14 cellular contexts compared by ENCODE assay signal in the genomic region with DNA sequence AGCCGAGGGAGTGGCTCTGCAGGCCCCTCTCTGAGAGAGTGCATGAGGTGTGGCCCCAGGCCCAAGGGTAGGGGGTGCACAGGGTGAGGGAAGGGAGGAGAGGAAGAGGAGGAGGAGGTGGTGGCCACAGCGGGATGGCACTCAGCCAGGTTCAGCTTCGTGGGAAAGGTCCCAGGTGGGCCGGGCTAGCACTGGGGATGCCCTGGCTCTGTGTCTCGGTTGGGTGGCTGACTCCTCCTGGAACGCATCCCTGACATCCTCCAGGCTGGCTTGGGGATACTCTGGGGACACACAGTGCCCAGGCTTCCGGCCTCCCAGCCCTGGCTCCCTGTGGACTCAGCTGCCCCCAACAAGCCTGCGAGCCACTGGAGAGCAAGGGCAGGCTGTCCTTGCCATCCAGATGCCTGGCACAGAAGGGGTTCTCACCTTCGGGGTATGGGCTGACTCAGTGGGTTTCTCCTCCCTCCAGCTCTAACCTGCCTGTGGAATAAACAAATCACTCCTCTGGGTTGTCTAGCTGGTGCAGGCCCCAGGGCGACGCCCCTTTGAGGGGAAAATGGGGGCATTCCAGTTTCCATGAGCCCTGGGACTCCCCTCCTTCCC. TPM values are rescaled to one million over a fixed set of nuclear protein-coding genes. Genes with fewer than 3 reads are reported as not detected.
DNase-seq lines count a peak whose midpoint lies in the region; ATAC-seq and TF ChIP-seq lines count a peak whose summit lies in the region.
"Had no signal": no experiment of that assay in that cellular context is flagged by ENCODE, and none has a peak within 500 bp of the region (broad histone marks: within the 10 kb centered on the region; RNA-seq: fewer than 3 reads in every experiment).

No MANE protein-coding gene starts in this region.

- H3K27ac ChIP-seq in GM23338 (ENCODE audit: low read depth), result no peak overlapping the region
- H3K27ac ChIP-seq: ascending aorta, SK-N-MC, thoracic aorta had no signal

- TF ChIP-seq CTCF in GM23338 (conservative IDR thresholded peaks at IDR 0.05; ENCODE audit: low read depth in 2 of 2) (no peak), BE2C (IDR thresholded peaks at IDR 0.05; ENCODE audit: low read depth, low read length) (no peak)

- ATAC-seq in GM23338, result no peak
- ATAC-seq in effector memory CD8-positive, alpha-beta T cell (replicated peaks), result peak; percentile 23
- no peak for ATAC-seq in HG02970 (IDR thresholded peaks at IDR 0.05; ENCODE audit: low FRiP score, unreplicated experiment)

- H3K4me3 Mint-ChIP-seq in GM23338, result no peak overlapping the region
- H3K4me3 Mint-ChIP-seq in activated CD4-positive, alpha-beta T cell treated with anti-CD3 and anti-CD28 coated beads, Interleukin-2, amount 10 ng/mL, durations not matched to agents 24 days and 14 days, result peak overlapping the region; percentile 92
- peak overlapping the region; percentile 95 to 96 for H3K4me3 Mint-ChIP-seq in effector memory CD8-positive, alpha-beta T cell

- H3K36me3 ChIP-seq in GM23338 (ENCODE audit: insufficient read depth) (no peaks in the 10 kb centered on the region), BE2C (no peaks in the 10 kb centered on the region)
- H3K36me3 ChIP-seq: ascending aorta, thoracic aorta had no signal

- peak overlapping the region; percentile 47; the same call in 1 of the 2 replicates for H2AFZ ChIP-seq in GM23338

- DNase-seq in GM23338 (ENCODE audit: low spot score) (no peak), UCSD-AML1 (lab: John Stamatoyannopoulos, UW; ENCODE audit: unreplicated experiment) (no peak), BE2C (no peak)
- DNase-seq in activated CD4-positive, alpha-beta T cell treated with anti-CD3 and anti-CD28 coated beads, Interleukin-2, amount 10 ng/mL, durations not matched to agents 24 days and 14 days, result peak; percentile 71
- DNase-seq in effector memory CD8-positive, alpha-beta T cell, result no peak
- peak; percentile 52 for DNase-seq in stimulated activated CD4-positive, alpha-beta T cell treated with anti-CD3 and anti-CD28 coated beads, Interleukin-4, amount 100 ng/mL, for 1 hour
- DNase-seq in effector CD4-positive, alpha-beta T cell, result no peak
- DNase-seq: left colon, retina had no signal

- peaks cover 6% of the 10 kb centered on the region for H3K4me1 Mint-ChIP-seq in GM23338
- peaks cover 65% of the 10 kb centered on the region for H3K4me1 Mint-ChIP-seq in activated CD4-positive, alpha-beta T cell treated with anti-CD3 and anti-CD28 coated beads, Interleukin-2, amount 10 ng/mL, durations not matched to agents 24 days and 14 days
- peaks cover 64 to 68% of the 10 kb centered on the region in 2 donors for H3K4me1 Mint-ChIP-seq in effector memory CD8-positive, alpha-beta T cell (ENCODE audit: low read depth in 2 of 2)

- no peak overlapping the region for H3K4me3 ChIP-seq in GM23338
- no peak overlapping the region for H3K4me3 ChIP-seq in BE2C (ENCODE audit: low read depth, low read length)
- H3K4me3 ChIP-seq: ascending aorta, SK-N-MC had no signal

- no peak overlapping the region for H3K4me2 ChIP-seq in GM23338

- H3K27me3 ChIP-seq in GM23338 (ENCODE audit: insufficient read depth) (no peaks in the 10 kb centered on the region), BE2C (no peaks in the 10 kb centered on the region)
- H3K27me3 ChIP-seq: ascending aorta had no signal

- no peaks in the 10 kb centered on the region for H4K20me1 ChIP-seq in GM23338 (replicated peaks; ENCODE audit: insufficient read depth)

- peaks cover 2% of the 10 kb centered on the region; the same call in 2 of the 3 replicates for H3K36me3 Mint-ChIP-seq in GM23338 (ENCODE audit: low read depth)
- peaks cover 39% of the 10 kb centered on the region for H3K36me3 Mint-ChIP-seq in activated CD4-positive, alpha-beta T cell treated with anti-CD3 and anti-CD28 coated beads, Interleukin-2, amount 10 ng/mL, durations not matched to agents 24 days and 14 days (ENCODE audit: low read depth)
- H3K36me3 Mint-ChIP-seq in effector memory CD8-positive, alpha-beta T cell (ENCODE audit: insufficient read depth), result peaks cover 41% of the 10 kb centered on the region

- intact Hi-C loops in activated CD4-positive, alpha-beta T cell treated with anti-CD3 and anti-CD28 coated beads, Interleukin-2, amount 10 ng/mL, durations not matched to agents 24 days and 14 days (cut with micrococcal nuclease), result loop anchor here (1.0 to 10.0 kb wide), 2 partner anchors 122 to 282 kb away; partner anchors contain the start of gene TMEM131

- no peaks in the 10 kb centered on the region for H3K4me1 ChIP-seq in GM23338 (ENCODE audit: insufficient read depth)
- no peaks in the 10 kb centered on the region for H3K4me1 ChIP-seq in BE2C
- H3K4me1 ChIP-seq: ascending aorta had no signal

- H3F3A ChIP-seq in GM23338 (replicated peaks; ENCODE audit: low read depth), result no peaks in the 10 kb centered on the region

- no peaks in the 10 kb centered on the region for H3K79me2 ChIP-seq in GM23338 (replicated peaks; ENCODE audit: insufficient read depth)

- H3K27ac Mint-ChIP-seq in GM23338, result no peak overlapping the region
- H3K27ac Mint-ChIP-seq in activated CD4-positive, alpha-beta T cell treated with anti-CD3 and anti-CD28 coated beads, Interleukin-2, amount 10 ng/mL, durations not matched to agents 24 days and 14 days, result peak overlapping the region; percentile 100
- peak overlapping the region; percentile 97 to 99 for H3K27ac Mint-ChIP-seq in effector memory CD8-positive, alpha-beta T cell

- no peaks in the 10 kb centered on the region for H3K9me3 ChIP-seq in BE2C
- H3K9me3 ChIP-seq: ascending aorta, thoracic aorta had no signal

- peaks cover 7% of the 10 kb centered on the region for H3K27me3 Mint-ChIP-seq in GM23338 (ENCODE audit: insufficient read depth, low read depth, poor library complexity)
- H3K27me3 Mint-ChIP-seq in activated CD4-positive, alpha-beta T cell treated with anti-CD3 and anti-CD28 coated beads, Interleukin-2, amount 10 ng/mL, durations not matched to agents 24 days and 14 days, result no peaks in the 10 kb centered on the region
- H3K27me3 Mint-ChIP-seq in effector memory CD8-positive, alpha-beta T cell, result no peaks in the 10 kb centered on the region

- no peaks in the 10 kb centered on the region for H3K9me2 ChIP-seq in GM23338 (ENCODE audit: insufficient read depth)

- H3K9me3 Mint-ChIP-seq in GM23338, result no peaks in the 10 kb centered on the region; the same call in 2 of the 3 replicates
- no peaks in the 10 kb centered on the region for H3K9me3 Mint-ChIP-seq in activated CD4-positive, alpha-beta T cell treated with anti-CD3 and anti-CD28 coated beads, Interleukin-2, amount 10 ng/mL, durations not matched to agents 24 days and 14 days
- no peaks in the 10 kb centered on the region for H3K9me3 Mint-ChIP-seq in effector memory CD8-positive, alpha-beta T cell

TF ChIP-seq in GM23338, 12 proteins besides CTCF, POLR2A, EP300 and RAD21 (continues in another document):
- TF ChIP-seq EZH2 (IDR thresholded peaks at IDR 0.05; ENCODE audit: low read depth, unreplicated experiment), result no peak

RNA-seq across cellular contexts. Expression of gene ZAP70, which starts 0.6 kb away (rescaled TPM):
- 0.12 and 0.42 TPM in 2 replicates for total RNA-seq in GM23338 (2014; rRNA removed; shearing (Covaris generic))
- polyA plus RNA-seq in GM23338 (2016; fragmentation: Nextera tagmentation; extraction: Ambion mirVana), result not detected in 2 replicates
- total RNA-seq in activated CD4-positive, alpha-beta T cell treated with anti-CD3 and anti-CD28 coated beads, Interleukin-2, amount 10 ng/mL, durations not matched to agents 24 days and 14 days, result 240 and 242 TPM in 2 replicates
- 0.26 TPM for polyA plus RNA-seq in BE2C (2012; ENCODE audit: insufficient read depth, insufficient read length, low read depth)
- total RNA-seq: H4 had no signal

RNA-seq across cellular contexts. Expression of gene C2orf92, which starts 43.3 kb away (rescaled TPM):
- total RNA-seq in GM23338 (2014; rRNA removed; shearing (Covaris generic)), result 2.6 and 2.9 TPM in 2 replicates
- 1.7 and 2.6 TPM in 2 replicates for polyA plus RNA-seq in GM23338 (2016; fragmentation: Nextera tagmentation; extraction: Ambion mirVana)
- total RNA-seq in activated CD4-positive, alpha-beta T cell treated with anti-CD3 and anti-CD28 coated beads, Interleukin-2, amount 10 ng/mL, durations not matched to agents 24 days and 14 days, result 16.8 and 16.9 TPM in 2 replicates
- 1.5 TPM for polyA plus RNA-seq in BE2C (2012; ENCODE audit: insufficient read depth, insufficient read length, low read depth)

RNA-seq across cellular contexts. Expression of gene ACTR1B, which starts 49.0 kb away (rescaled TPM):
- 41.5 and 42.5 TPM in 2 replicates for total RNA-seq in GM23338 (2014; rRNA removed; shearing (Covaris generic))
- 27.2 and 27.4 TPM in 2 replicates for polyA plus RNA-seq in GM23338 (2016; fragmentation: Nextera tagmentation; extraction: Ambion mirVana)
- 122 TPM in 2 replicates for total RNA-seq in activated CD4-positive, alpha-beta T cell treated with anti-CD3 and anti-CD28 coated beads, Interleukin-2, amount 10 ng/mL, durations not matched to agents 24 days and 14 days
- 58.9 TPM for polyA plus RNA-seq in BE2C (2012; ENCODE audit: insufficient read depth, insufficient read length, low read depth)

Comparison
In these comparisons a context has a peak if more than half of its experiments do, and no peak if none do; other contexts are left out.
1. DNase-seq: peak in activated CD4-positive, alpha-beta T cell treated with anti-CD3 and anti-CD28 coated beads, Interleukin-2, amount 10 ng/mL, durations not matched to agents 24 days and 14 days (single experiment) and stimulated activated CD4-positive, alpha-beta T cell treated with anti-CD3 and anti-CD28 coated beads, Interleukin-4, amount 100 ng/mL, for 1 hour (single experiment); none in GM23338 (single experiment), effector memory CD8-positive, alpha-beta T cell (0 of 3), effector CD4-positive, alpha-beta T cell (single experiment), UCSD-AML1 (single experiment) and BE2C (single experiment).
2. RNA of gene ZAP70, which starts 0.6 kb away (total RNA-seq): 240 to 242 TPM in activated CD4-positive, alpha-beta T cell treated with anti-CD3 and anti-CD28 coated beads, Interleukin-2, amount 10 ng/mL, durations not matched to agents 24 days and 14 days; 0.12 to 0.42 TPM in GM23338; every median in the first group is over 100 times any median in the second.